1 cellular context compared by ENCODE assay signal in the genomic region with DNA sequence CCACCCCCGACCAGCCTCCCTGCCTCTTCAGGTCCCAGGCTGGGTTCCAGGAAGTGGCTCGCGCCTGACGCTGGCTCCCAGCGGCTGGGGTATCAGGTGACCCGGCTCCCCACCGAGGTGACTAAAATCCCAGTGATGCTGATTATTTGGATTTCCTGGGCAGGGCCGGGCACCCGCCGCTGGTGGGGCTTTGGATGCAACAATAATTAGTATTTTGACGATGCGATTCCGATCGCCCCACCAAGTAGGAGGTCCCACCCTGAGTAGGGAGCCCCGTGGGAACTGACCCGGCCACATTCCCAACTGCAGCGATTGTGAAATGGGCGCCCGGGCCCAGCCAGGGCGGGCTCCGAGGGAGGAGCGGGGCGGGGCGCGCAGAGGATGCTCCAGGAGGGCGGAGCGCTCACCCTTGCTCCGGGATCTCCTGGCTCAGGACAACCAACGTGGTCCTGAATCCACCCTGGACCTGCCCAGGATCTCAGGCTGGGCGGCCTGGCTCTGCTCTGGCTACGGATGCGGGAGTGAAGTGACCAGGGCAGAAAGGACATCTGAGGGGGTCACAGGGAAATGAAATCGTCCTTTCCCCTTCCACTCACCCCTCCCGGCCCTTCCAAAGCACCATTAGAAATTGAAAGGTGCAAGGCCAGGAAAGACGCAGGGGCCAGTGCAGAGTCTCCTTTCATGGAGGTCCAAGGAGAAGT.
TF ChIP-seq lines count a peak whose summit lies in the region.

No MANE protein-coding gene starts in this region.

TF ChIP-seq in SK-N-SH treated with all-trans-retinoic acid at 6 μM for 48 hours, 23 proteins besides CTCF, POLR2A, EP300 and RAD21 (continued from another document):
- TF ChIP-seq, protein P1, sequence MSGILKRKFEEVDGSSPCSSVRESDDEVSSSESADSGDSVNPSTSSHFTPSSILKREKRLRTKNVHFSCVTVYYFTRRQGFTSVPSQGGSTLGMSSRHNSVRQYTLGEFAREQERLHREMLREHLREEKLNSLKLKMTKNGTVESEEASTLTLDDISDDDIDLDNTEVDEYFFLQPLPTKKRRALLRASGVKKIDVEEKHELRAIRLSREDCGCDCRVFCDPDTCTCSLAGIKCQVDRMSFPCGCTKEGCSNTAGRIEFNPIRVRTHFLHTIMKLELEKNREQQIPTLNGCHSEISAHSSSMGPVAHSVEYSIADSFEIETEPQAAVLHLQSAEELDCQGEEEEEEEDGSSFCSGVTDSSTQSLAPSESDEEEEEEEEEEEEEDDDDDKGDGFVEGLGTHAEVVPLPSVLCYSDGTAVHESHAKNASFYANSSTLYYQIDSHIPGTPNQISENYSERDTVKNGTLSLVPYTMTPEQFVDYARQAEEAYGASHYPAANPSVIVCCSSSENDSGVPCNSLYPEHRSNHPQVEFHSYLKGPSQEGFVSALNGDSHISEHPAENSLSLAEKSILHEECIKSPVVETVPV (CRISPR knock-in tag; IDR thresholded peaks at IDR 0.05): no peak
- no peak for TF ChIP-seq SNAI2 (CRISPR knock-in tag; IDR thresholded peaks at IDR 0.05)
TF ChIP-seq in SK-N-SH treated with all-trans-retinoic acid at 6 μM for 48 hours: peak in this region for 0.
